ENCODE assay signal across 11 cellular contexts in genomic region chr6:109059148-109059547, GRCh38. TPM values are rescaled to one million over a fixed set of nuclear protein-coding genes. Genes with fewer than 3 reads are reported as not detected.
A peak's percentile ranks its signal among the peaks of the same experiment; 100 is the strongest.
DNase-seq lines count a peak whose midpoint lies in the region; ATAC-seq and TF ChIP-seq lines count a peak whose summit lies in the region.
"Had no signal": no experiment of that assay in that cellular context is flagged by ENCODE, and none has a peak within 500 bp of the region (broad histone marks: within the 10 kb centered on the region; RNA-seq: fewer than 3 reads in every experiment).

No MANE protein-coding gene starts in this region.

- TF ChIP-seq CTCF in brain microvascular endothelial cell (IDR thresholded peaks at IDR 0.05; ENCODE audit: low read depth, low read length, missing control alignments) (no peak), liver (IDR thresholded peaks at IDR 0.05; ENCODE audit: low read depth, low read length, missing input control) (no peak), tibial nerve (IDR thresholded peaks at IDR 0.05) (no peak), BE2C (IDR thresholded peaks at IDR 0.05; ENCODE audit: low read depth, low read length) (no peak)

- WGBS in liver = 48% methylated on average over 3 of the region's 3 CpGs
- WGBS in tibial nerve, 2 donors = 54 to 60% methylated on average over 3 of the region's 3 CpGs

- H3K4me1 ChIP-seq in liver (ENCODE audit: control insufficient read depth in 4 of 4, insufficient read depth in 4 of 4, low read length in 3 of 4) (peaks cover 4 to 15% (median 8%) of the 10 kb centered on the region in 4 donors), tibial nerve (peaks cover 0 to 28% (median 18%) of the 10 kb centered on the region in 4 donors), BE2C (no peaks in the 10 kb centered on the region; the same call in 1 of the 2 replicates)

- H3K27me3 Mint-ChIP-seq in activated naive CD4-positive, alpha-beta T cell treated with anti-CD3 and anti-CD28 coated beads for 36 hours (ENCODE audit: low read depth) = no peaks in the 10 kb centered on the region
- H3K27me3 Mint-ChIP-seq: activated CD8-positive, alpha-beta memory T cell treated with anti-CD3 and anti-CD28 coated beads, Interleukin-2, amount 10 ng/mL, durations not matched to agents 7 days and 5 days had no signal

- H3K27ac ChIP-seq in brain microvascular endothelial cell (peak overlapping the region; percentile 24), liver (ENCODE audit: low read depth in 1 of 2, low read length in 2 of 2) (no peak overlapping the region), tibial nerve (peak overlapping the region in 3 of 4 donors; percentile 63 to 74 (median 69))

- H3K36me3 ChIP-seq in brain microvascular endothelial cell (replicated peaks) (no peaks in the 10 kb centered on the region), liver (ENCODE audit: control insufficient read depth in 4 of 4, insufficient read depth in 3 of 4, low read depth in 1 of 4, low read length in 3 of 4) (no peaks in the 10 kb centered on the region), tibial nerve (no peaks in the 10 kb centered on the region), BE2C (no peaks in the 10 kb centered on the region)

- H3K4me3 Mint-ChIP-seq in activated naive CD4-positive, alpha-beta T cell treated with anti-CD3 and anti-CD28 coated beads for 36 hours = no peak overlapping the region
- H3K4me3 Mint-ChIP-seq: T-helper 1 cell treated with Interleukin-12 subunit alpha and Interleukin-12 subunit beta and Interleukin-4 antibody, amounts not matched to agents 30 μg/mL and 1 μg/mL, for 36 hours had no signal

- no peak for TF ChIP-seq POLR2A in tibial nerve (IDR thresholded peaks at IDR 0.05)

- no peaks in the 10 kb centered on the region for H3K9me3 ChIP-seq in liver (ENCODE audit: control insufficient read depth in 4 of 4, low read length in 3 of 4)
- no peaks in the 10 kb centered on the region for H3K9me3 ChIP-seq in tibial nerve
- H3K9me3 ChIP-seq in BE2C = no peaks in the 10 kb centered on the region

- peaks cover 37% of the 10 kb centered on the region for H3K4me1 Mint-ChIP-seq in activated naive CD4-positive, alpha-beta T cell treated with anti-CD3 and anti-CD28 coated beads for 36 hours (ENCODE audit: low read depth)

- DNase-seq in activated naive CD4-positive, alpha-beta T cell treated with anti-CD3 and anti-CD28 coated beads for 36 hours = no peak
- no peak for DNase-seq in activated naive CD4-positive, alpha-beta T cell treated with anti-CD3 and anti-CD28 coated beads, Interleukin-2, amount 50 U/mL, for 72 hours (ENCODE audit: low spot score in 2 of 2)
- no peak for DNase-seq in brain microvascular endothelial cell
- DNase-seq in tibial nerve (ENCODE audit: low spot score in 2 of 2) = no peak
- DNase-seq in NCI-H2107 treated with DMSO at 0.1 percent for 48 hours (lab: John Stamatoyannopoulos, UW; ENCODE audit: unreplicated experiment) = no peak
- DNase-seq in BE2C = no peak
- DNase-seq: activated CD8-positive, alpha-beta memory T cell treated with anti-CD3 and anti-CD28 coated beads, Interleukin-2, amount 10 ng/mL, durations not matched to agents 7 days and 5 days; midbrain had no signal

- CTCF ChIA-PET in activated naive CD4-positive, alpha-beta T cell treated with anti-CD3 and anti-CD28 coated beads for 36 hours (lab: Charles Lee) = interaction anchor here (0.5 to 0.7 kb wide), 2 partner anchors 15 to 155 kb away, joined by 3 to 4 read pairs; no protein-coding TSS in a partner anchor

- H3K27me3 ChIP-seq in brain microvascular endothelial cell (replicated peaks) = no peaks in the 10 kb centered on the region
- H3K27me3 ChIP-seq in liver (ENCODE audit: control insufficient read depth in 4 of 4, insufficient read depth in 4 of 4, low read length in 3 of 4) = no peaks in the 10 kb centered on the region
- H3K27me3 ChIP-seq in tibial nerve = no peaks in the 10 kb centered on the region
- H3K27me3 ChIP-seq in BE2C = no peaks in the 10 kb centered on the region

- H3K27ac Mint-ChIP-seq in activated naive CD4-positive, alpha-beta T cell treated with anti-CD3 and anti-CD28 coated beads for 36 hours = peak overlapping the region; percentile 55
- peak overlapping the region in 1 of 2 donors; percentile 62 for H3K27ac Mint-ChIP-seq in activated naive CD4-positive, alpha-beta T cell treated with anti-CD3 and anti-CD28 coated beads, Interleukin-2, amount 50 U/mL, for 72 hours
- H3K27ac Mint-ChIP-seq: T-helper 1 cell treated with Interleukin-12 subunit alpha and Interleukin-12 subunit beta and Interleukin-4 antibody, amounts not matched to agents 30 μg/mL and 1 μg/mL, for 36 hours had no signal

- in situ Hi-C loops in brain microvascular endothelial cell (cut with HindIII; ENCODE audit: low pct_ligation_motif_present, low sequenced_read_pairs) = no loop called here

- TF ChIP-seq RAD21 in liver (IDR thresholded peaks at IDR 0.05) = no peak

- no peak overlapping the region for H3K9ac ChIP-seq in liver (ENCODE audit: low read depth in 1 of 2, low read length in 2 of 2)

- no peaks in the 10 kb centered on the region for H3K36me3 Mint-ChIP-seq in activated naive CD4-positive, alpha-beta T cell treated with anti-CD3 and anti-CD28 coated beads for 36 hours (ENCODE audit: low read depth)
- H3K36me3 Mint-ChIP-seq in activated naive CD4-positive, alpha-beta T cell treated with anti-CD3 and anti-CD28 coated beads, Interleukin-2, amount 50 U/mL, for 72 hours = no peaks in the 10 kb centered on the region
- H3K36me3 Mint-ChIP-seq: activated CD8-positive, alpha-beta memory T cell treated with anti-CD3 and anti-CD28 coated beads, Interleukin-2, amount 10 ng/mL, durations not matched to agents 7 days and 5 days had no signal

- ATAC-seq in activated naive CD4-positive, alpha-beta T cell treated with anti-CD3 and anti-CD28 coated beads, Interleukin-2, amount 50 U/mL, for 72 hours = no peak
- no peak for ATAC-seq in HG02870 (IDR thresholded peaks at IDR 0.05; ENCODE audit: unreplicated experiment)

- intact Hi-C loops in activated naive CD4-positive, alpha-beta T cell treated with anti-CD3 and anti-CD28 coated beads for 36 hours (cut with micrococcal nuclease) = loop anchor here (1.0 to 5.0 kb wide), 3 partner anchors 35 to 117 kb away; partner anchors contain the start of gene SESN1

- TF ChIP-seq EP300 in tibial nerve (IDR thresholded peaks at IDR 0.05) = peak in 1 of 2 donors; percentile 14

- H3K4me3 ChIP-seq in brain microvascular endothelial cell (ENCODE audit: low read depth, low read length) = no peak overlapping the region
- no peak overlapping the region for H3K4me3 ChIP-seq in liver (ENCODE audit: low read depth in 1 of 3, low read length in 3 of 3)
- H3K4me3 ChIP-seq in tibial nerve = no peak overlapping the region
- H3K4me3 ChIP-seq in BE2C (ENCODE audit: low read depth, low read length) = no peak overlapping the region

- no peaks in the 10 kb centered on the region for H3K9me3 Mint-ChIP-seq in activated naive CD4-positive, alpha-beta T cell treated with anti-CD3 and anti-CD28 coated beads for 36 hours
- no peaks in the 10 kb centered on the region for H3K9me3 Mint-ChIP-seq in activated naive CD4-positive, alpha-beta T cell treated with anti-CD3 and anti-CD28 coated beads, Interleukin-2, amount 50 U/mL, for 72 hours
- H3K9me3 Mint-ChIP-seq: T-helper 1 cell treated with Interleukin-12 subunit alpha and Interleukin-12 subunit beta and Interleukin-4 antibody, amounts not matched to agents 30 μg/mL and 1 μg/mL, for 36 hours had no signal

TF ChIP-seq in liver, 16 proteins besides CTCF, POLR2A, EP300 and RAD21 (continues in another document):
- TF ChIP-seq TAF1 (conservative IDR thresholded peaks at IDR 0.05) = no peak
- no peak for TF ChIP-seq ZBTB33 (IDR thresholded peaks at IDR 0.05)
- TF ChIP-seq YY1 (IDR thresholded peaks at IDR 0.05) = peak; percentile 61
- no peak for TF ChIP-seq HNF4G (IDR thresholded peaks at IDR 0.05)
- TF ChIP-seq EGR1 (IDR thresholded peaks at IDR 0.05; ENCODE audit: low read depth in 2 of 2) = no peak
- TF ChIP-seq RXRA (IDR thresholded peaks at IDR 0.05) = peak in 1 of 2 donors; percentile 38
- TF ChIP-seq SP1 (IDR thresholded peaks at IDR 0.05) = no peak
- peak in 1 of 2 donors; percentile 22 for TF ChIP-seq HNF4A (conservative IDR thresholded peaks at IDR 0.05)
- no peak for TF ChIP-seq JUND (IDR thresholded peaks at IDR 0.05)
- TF ChIP-seq MAX (IDR thresholded peaks at IDR 0.05) = peak; percentile 29
- no peak for TF ChIP-seq NR2F2 (IDR thresholded peaks at IDR 0.05)

RNA-seq across cellular contexts. Expression of gene SESN1, which starts 35.5 kb away (rescaled TPM):
- 10 to 100 TPM; 34.0 to 35.0 TPM for total RNA-seq in activated naive CD4-positive, alpha-beta T cell treated with anti-CD3 and anti-CD28 coated beads for 36 hours
- total RNA-seq in activated naive CD4-positive, alpha-beta T cell treated with anti-CD3 and anti-CD28 coated beads, Interleukin-2, amount 50 U/mL, for 72 hours = 10 to 100 TPM; 10.3 to 29.1 TPM
- 10 to 100 TPM; 14.1 to 17.0 TPM for total RNA-seq in liver
- 1 to 10 TPM; 6.2 to 7.9 TPM for polyA plus RNA-seq in liver
- total RNA-seq in tibial nerve = 100 to 1,000 TPM in 1 of 4 donors, 10 to 100 TPM in 3; 79.8 to 112 (median 90.8) TPM
- polyA plus RNA-seq in BE2C (2012; ENCODE audit: insufficient read depth, insufficient read length, low read depth) = 2.9 TPM

RNA-seq across cellular contexts. Expression of gene CEP57L1, which starts 36.2 kb away (rescaled TPM):
- 10 to 100 TPM; 33.3 to 33.5 TPM for total RNA-seq in activated naive CD4-positive, alpha-beta T cell treated with anti-CD3 and anti-CD28 coated beads for 36 hours
- total RNA-seq in activated naive CD4-positive, alpha-beta T cell treated with anti-CD3 and anti-CD28 coated beads, Interleukin-2, amount 50 U/mL, for 72 hours = 10 to 100 TPM; 20.0 to 29.6 TPM
- total RNA-seq in liver (10 to 100 TPM; 10.1 to 22.1 TPM), tibial nerve (10 to 100 TPM; 17.3 to 28.3 (median 27.3) TPM)
- polyA plus RNA-seq in liver = 10 to 100 TPM in 1 of 2 donors, 1 to 10 TPM in 1; 3.8 to 10.2 TPM
- polyA plus RNA-seq in BE2C (2012; ENCODE audit: insufficient read depth, insufficient read length, low read depth) = 6.7 TPM

Comparison
In these comparisons a context has a peak if more than half of its experiments do, and no peak if none do; other contexts are left out.
1. H3K27ac ChIP-seq: peak in brain microvascular endothelial cell (single experiment) and tibial nerve (3 of 4); none in liver (0 of 2).